In the genomic region with DNA sequence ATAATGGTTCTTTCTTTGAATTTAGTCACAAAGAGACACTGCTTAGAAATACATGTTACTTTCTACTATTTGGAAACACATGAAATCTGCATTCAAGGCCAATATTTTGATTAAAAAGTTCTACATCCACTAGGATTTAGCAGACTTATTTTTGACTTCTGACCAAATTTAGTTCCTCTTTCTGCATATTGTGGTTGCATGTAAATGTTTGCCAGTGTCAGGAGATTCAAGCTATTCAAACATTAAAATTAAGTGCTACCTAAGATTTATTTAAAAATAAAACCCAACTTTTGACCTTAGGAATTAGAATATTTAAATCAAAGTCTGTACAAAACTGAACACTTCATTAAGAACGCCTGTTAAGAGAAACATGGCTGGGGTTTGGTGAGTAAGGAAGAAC, we compare ENCODE assay signal across 30 cellular contexts.
"Had no signal": no experiment of that assay in that cellular context is flagged by ENCODE, and none has a peak within 500 bp of the region (broad histone marks: within the 10 kb centered on the region; RNA-seq: fewer than 3 reads in every experiment).

No MANE protein-coding gene starts in this region.

- H3K27me3 ChIP-seq: brain microvascular endothelial cell, MG63, SJCRH30 had no signal

- H3K4me1 ChIP-seq: SJCRH30 had no signal

- H3K9me3 ChIP-seq: MG63, SJCRH30 had no signal

- H3K27ac ChIP-seq: brain microvascular endothelial cell, SJCRH30, SK-N-MC had no signal

- DNase-seq: activated CD4-positive, alpha-beta T cell treated with anti-CD3 and anti-CD28 coated beads, Interleukin-2, amount 10 ng/mL, durations not matched to agents 24 days and 14 days; activated CD4-positive, alpha-beta T cell treated with anti-CD3 and anti-CD28 coated beads, Interleukin-2, amount 50 U/mL, for 4 hours; activated CD8-positive, alpha-beta T cell treated with anti-CD3 and anti-CD28 coated beads for 36 hours; activated effector memory CD4-positive, alpha-beta T cell treated with anti-CD3 and anti-CD28 coated beads, Interleukin-2, amount 50 U/mL, for 16 hours; activated naive CD4-positive, alpha-beta T cell; activated naive CD4-positive, alpha-beta T cell treated with anti-CD3 and anti-CD28 coated beads, Interleukin-2, amount 50 U/mL, for 16 hours; activated naive CD8-positive, alpha-beta T cell treated with anti-CD3 and anti-CD28 coated beads for 36 hours; activated T-cell treated with anti-CD3 and anti-CD28 coated beads, Interleukin-2, amount 50 U/mL, for 1 hour; activated T-cell treated with anti-CD3 and anti-CD28 coated beads, Interleukin-2, amount 50 U/mL, for 72 hours; amniotic stem cell; aorta; brain microvascular endothelial cell; central memory CD4-positive, alpha-beta T cell; IMR-90; MG63; NCI-H1092; NCI-H1436 treated with DMSO at 0.1 percent for 48 hours; NCI-H1694 treated with DMSO at 0.1 percent for 48 hours; NCI-H2029; NCI-H510A; NCI-H526; NCI-H748 treated with DMSO at 0.1 percent for 48 hours; NK-92 treated with Interleukin-12 subunit alpha and Interleukin-12 subunit beta, amount 100 ng/mL, for 24 hours; SHP77; SJCRH30; T-cell; T-helper 2 cell; T-helper 9 cell had no signal

- H3K36me3 ChIP-seq: brain microvascular endothelial cell, MG63, SJCRH30 had no signal

- FAIRE-seq: K562 had no signal

- H3K4me3 ChIP-seq: K562, MG63, SJCRH30, SK-N-MC had no signal
